Comparison of ENCODE assay signal across 18 cellular contexts in genomic region chr3:43909149-43909548, GRCh38.
"Had no signal": no experiment of that assay in that cellular context is flagged by ENCODE, and none has a peak within 500 bp of the region (broad histone marks: within the 10 kb centered on the region; RNA-seq: fewer than 3 reads in every experiment).

No MANE protein-coding gene starts in this region.

- H3K36me3 ChIP-seq: cardiac muscle cell, gastroesophageal sphincter, heart left ventricle, transverse colon had no signal

- H3K27ac ChIP-seq: body of pancreas, cardiac muscle cell, epithelial cell of prostate, gastroesophageal sphincter, heart left ventricle, transverse colon had no signal

- H3K27ac Mint-ChIP-seq: activated CD4-positive, alpha-beta memory T cell treated with anti-CD3 and anti-CD28 coated beads for 36 hours; activated naive CD4-positive, alpha-beta T cell treated with anti-CD3 and anti-CD28 coated beads, Interleukin-2, amount 10 ng/mL, durations not matched to agents 7 days and 5 days; activated T-cell treated with anti-CD3 and anti-CD28 coated beads, Interleukin-2, amount 50 U/mL, for 72 hours; natural killer cell; progenitor cell of endocrine pancreas; T-helper 17 cell had no signal

- H3K4me3 ChIP-seq: body of pancreas, cardiac muscle cell, gastroesophageal sphincter, heart left ventricle, lung, transverse colon had no signal

- H3K9me3 ChIP-seq: body of pancreas, gastroesophageal sphincter, heart left ventricle, transverse colon had no signal

- H3K4me3 Mint-ChIP-seq: activated CD4-positive, alpha-beta memory T cell treated with anti-CD3 and anti-CD28 coated beads for 36 hours; activated naive CD4-positive, alpha-beta T cell treated with anti-CD3 and anti-CD28 coated beads, Interleukin-2, amount 10 ng/mL, durations not matched to agents 7 days and 5 days; activated T-cell treated with anti-CD3 and anti-CD28 coated beads, Interleukin-2, amount 50 U/mL, for 72 hours; natural killer cell; T-helper 17 cell had no signal

- H3K27me3 ChIP-seq: body of pancreas, gastroesophageal sphincter, heart left ventricle, transverse colon had no signal

- H3K36me3 Mint-ChIP-seq: activated CD4-positive, alpha-beta memory T cell treated with anti-CD3 and anti-CD28 coated beads for 36 hours; activated naive CD4-positive, alpha-beta T cell treated with anti-CD3 and anti-CD28 coated beads, Interleukin-2, amount 10 ng/mL, durations not matched to agents 7 days and 5 days; natural killer cell had no signal

- H3K4me1 ChIP-seq: body of pancreas, gastroesophageal sphincter, transverse colon had no signal

- H3K4me1 Mint-ChIP-seq: activated naive CD4-positive, alpha-beta T cell treated with anti-CD3 and anti-CD28 coated beads, Interleukin-2, amount 10 ng/mL, durations not matched to agents 7 days and 5 days; natural killer cell had no signal

- H3K9me3 Mint-ChIP-seq: activated CD4-positive, alpha-beta memory T cell treated with anti-CD3 and anti-CD28 coated beads for 36 hours; activated naive CD4-positive, alpha-beta T cell treated with anti-CD3 and anti-CD28 coated beads, Interleukin-2, amount 10 ng/mL, durations not matched to agents 7 days and 5 days; activated T-cell treated with anti-CD3 and anti-CD28 coated beads, Interleukin-2, amount 50 U/mL, for 72 hours; natural killer cell had no signal

- DNase-seq: activated CD4-positive, alpha-beta memory T cell treated with anti-CD3 and anti-CD28 coated beads for 36 hours; activated CD4-positive, alpha-beta T cell treated with anti-CD3 and anti-CD28 coated beads for 4 hours; activated CD4-positive, CD25-positive, alpha-beta regulatory T cell; activated effector memory CD4-positive, alpha-beta T cell treated with anti-CD3 and anti-CD28 coated beads, Interleukin-2, amount 50 U/mL, for 16 hours; activated naive CD4-positive, alpha-beta T cell treated with anti-CD3 and anti-CD28 coated beads, Interleukin-2, amount 10 ng/mL, durations not matched to agents 7 days and 5 days; activated T-cell treated with anti-CD3 and anti-CD28 coated beads, Interleukin-2, amount 50 U/mL, for 72 hours; body of pancreas; heart left ventricle; natural killer cell; stimulated activated CD4-positive, alpha-beta T cell treated with anti-CD3 and anti-CD28 coated beads, Interleukin-1b, Interleukin-23, amount 100 ng/mL, for 48 hours; SW 1271; T-helper 17 cell; transverse colon had no signal

- ATAC-seq: activated T-cell treated with anti-CD3 and anti-CD28 coated beads, Interleukin-2, amount 50 U/mL, for 72 hours; body of pancreas; gastroesophageal sphincter; T-helper 17 cell had no signal
